8 cellular contexts compared by ENCODE assay signal in genomic region chr22:24230911-24231656, GRCh38. TPM values are rescaled to one million over a fixed set of nuclear protein-coding genes. Genes with fewer than 3 reads are reported as not detected.
DNase-seq lines count a peak whose midpoint lies in the region; ATAC-seq, FAIRE-seq and TF ChIP-seq lines count a peak whose summit lies in the region.

No MANE protein-coding gene starts in this region.

- H3K9me3 ChIP-seq in kidney (ENCODE audit: control insufficient read depth in 1 of 2, low read length in 2 of 2), result no peaks in the 10 kb centered on the region

- H3K36me3 ChIP-seq in kidney (ENCODE audit: control insufficient read depth in 1 of 2, insufficient read depth in 2 of 2, low read length in 2 of 2), result no peaks in the 10 kb centered on the region

- no peak overlapping the region for H3K27ac ChIP-seq in kidney (ENCODE audit: low read depth in 2 of 2, low read length in 2 of 2)

- H3K9ac ChIP-seq in kidney (ENCODE audit: low read length in 2 of 2), result no peak overlapping the region

- intact Hi-C loops in kidney (cut with DNase I), result no loop called here

- ATAC-seq in GM18867 (IDR thresholded peaks at IDR 0.05; ENCODE audit: unreplicated experiment) (no peak), HG02870 (IDR thresholded peaks at IDR 0.05; ENCODE audit: unreplicated experiment) (no peak)

- H3K4me1 ChIP-seq in kidney (ENCODE audit: control insufficient read depth in 1 of 2, insufficient read depth in 1 of 2, low read depth in 1 of 2, low read length in 2 of 2), result no peaks in the 10 kb centered on the region

- no peak overlapping the region for H3K4me3 ChIP-seq in kidney (ENCODE audit: low read length in 2 of 2)

- TF ChIP-seq POLR2A in GM12892 (IDR thresholded peaks at IDR 0.05; ENCODE audit: low read depth, low read length), result no peak

- FAIRE-seq in GM12892 (lab: Jason Lieb, UNC), result no peak
- no peak for FAIRE-seq in kidney (lab: Jason Lieb, UNC)

- TF ChIP-seq CTCF in kidney (IDR thresholded peaks at IDR 0.05; ENCODE audit: borderline replicate concordance, extremely low read depth, insufficient read depth), result peak; percentile 18

- peak; percentile 65 for DNase-seq in GM12892 (ENCODE audit: insufficient read length)
- DNase-seq in RPMI8226, result peak; percentile 65
- DNase-seq in activated naive CD4-positive, alpha-beta T cell treated with Interleukin-2 at 50 U/mL for 16 hours, result peak; percentile 70
- peak; percentile 80 for DNase-seq in kidney
- DNase-seq in stimulated activated CD8-positive, alpha-beta memory T cell treated with anti-CD3 and anti-CD28 coated beads, Interleukin-4, amount 100 ng/mL, for 1 hour (ENCODE audit: low read depth in 2 of 2, low spot score in 1 of 2), result peak; percentile 30 to 36
- no peak for DNase-seq in NCI-H187 treated with DMSO at 0.1 percent for 48 hours (lab: John Stamatoyannopoulos, UW)

RNA-seq across cellular contexts. Expression of gene GGT5, which starts 13.8 kb away (rescaled TPM):
- not detected for polyA plus RNA-seq in GM12892 (2012; ENCODE audit: missing spikeins)
- total RNA-seq in kidney, result 103 TPM
- 63.2 TPM for polyA plus RNA-seq in kidney (ENCODE audit: insufficient read depth, low read depth, low replicate concordance)

RNA-seq across cellular contexts. Expression of gene SPECC1L, which starts 39.5 kb away (rescaled TPM):
- polyA plus RNA-seq in GM12892 (2012; ENCODE audit: missing spikeins), result 8.9 TPM
- total RNA-seq in kidney, result 65.8 TPM
- 11.1 TPM for polyA plus RNA-seq in kidney (ENCODE audit: insufficient read depth, low read depth, low replicate concordance)

RNA-seq across cellular contexts. Expression of gene SUSD2, which starts 49.8 kb away (rescaled TPM):
- not detected for polyA plus RNA-seq in GM12892 (2012; ENCODE audit: missing spikeins)
- 14.8 TPM for total RNA-seq in kidney
- 25.2 TPM for polyA plus RNA-seq in kidney (ENCODE audit: insufficient read depth, low read depth, low replicate concordance)
